In the genomic region with DNA sequence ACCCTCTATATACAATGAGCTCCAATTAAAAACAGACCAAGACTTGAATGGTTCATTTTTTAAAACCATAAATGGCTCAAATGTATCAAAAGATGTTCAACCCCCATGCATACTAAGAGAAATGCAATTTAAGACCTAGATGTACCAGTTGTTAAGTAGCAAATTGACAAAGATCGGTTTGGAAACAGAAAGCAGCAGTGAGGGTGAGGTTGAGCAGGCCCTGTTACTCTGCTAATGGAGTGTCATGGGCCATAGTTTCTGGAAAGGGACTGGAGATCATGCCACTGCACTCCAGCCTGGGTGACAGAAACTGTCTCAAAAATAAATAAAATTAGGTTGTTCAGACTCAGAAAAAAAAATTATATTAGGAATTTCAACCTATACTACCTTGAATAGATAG, we compare ENCODE assay signal across 21 cellular contexts. TPM values are rescaled to one million over a fixed set of nuclear protein-coding genes. Genes with fewer than 3 reads are reported as not detected.
DNase-seq lines count a peak whose midpoint lies in the region; ATAC-seq and TF ChIP-seq lines count a peak whose summit lies in the region.
"Had no signal": no experiment of that assay in that cellular context is flagged by ENCODE, and none has a peak within 500 bp of the region (broad histone marks: within the 10 kb centered on the region; RNA-seq: fewer than 3 reads in every experiment).

No MANE protein-coding gene starts in this region.

- H3K4me1 ChIP-seq in Karpas-422 (ENCODE audit: low read length) (peaks cover 64% of the 10 kb centered on the region), gastrocnemius medialis (peaks cover 6 to 17% of the 10 kb centered on the region in 2 donors)
- H3K4me1 ChIP-seq: HAP-1 had no signal

- no peak for TF ChIP-seq POLR2A in gastrocnemius medialis (IDR thresholded peaks at IDR 0.05)

- H3K4me3 Mint-ChIP-seq in T-helper 1 cell treated with Interleukin-12 subunit alpha and Interleukin-12 subunit beta and Interleukin-4 antibody, amounts not matched to agents 30 μg/mL and 1 μg/mL, for 36 hours, result peak overlapping the region; percentile 23
- H3K4me3 Mint-ChIP-seq in mesothelial cell of epicardium, result no peak overlapping the region

- H4K20me1 ChIP-seq in Karpas-422 (ENCODE audit: insufficient read depth, low read depth, low read length), result peaks cover 8% of the 10 kb centered on the region; the same call in 1 of the 2 replicates

- H3K4me3 ChIP-seq in Karpas-422 (ENCODE audit: low read length) (no peak overlapping the region), gastrocnemius medialis (no peak overlapping the region)
- H3K4me3 ChIP-seq: coronary artery, HAP-1, ovary, tibial artery had no signal

- intact Hi-C loops in gastrocnemius medialis (cut with DNase I; ENCODE audit: low total_unique reads), result loop anchor here (10.0 kb wide), 1 partner anchor 53 kb away; no protein-coding TSS in a partner anchor

- ATAC-seq in activated naive CD4-positive, alpha-beta T cell treated with anti-CD3 and anti-CD28 coated beads, Interleukin-2, amount 50 U/mL, for 72 hours, result no peak
- ATAC-seq in gastrocnemius medialis, result no peak

- peak overlapping the region; percentile 78 for H3K4me2 ChIP-seq in Karpas-422 (ENCODE audit: low read depth, low read length, poor library complexity, severe bottlenecking)

- no peak for TF ChIP-seq CTCF in gastrocnemius medialis (IDR thresholded peaks at IDR 0.05 in 4 of 5, conservative IDR thresholded peaks at IDR 0.05 in 1 of 5)
- no peak for TF ChIP-seq CTCF in mesothelial cell of epicardium (IDR thresholded peaks at IDR 0.05; ENCODE audit: unreplicated experiment)

- H3K9me3 ChIP-seq in Karpas-422 (ENCODE audit: low read length), result no peaks in the 10 kb centered on the region
- H3K9me3 ChIP-seq in gastrocnemius medialis, result no peaks in the 10 kb centered on the region
- H3K9me3 ChIP-seq: BE2C, HAP-1, ovary, tibial artery had no signal

- H3K9me3 Mint-ChIP-seq in T-helper 1 cell treated with Interleukin-12 subunit alpha and Interleukin-12 subunit beta and Interleukin-4 antibody, amounts not matched to agents 30 μg/mL and 1 μg/mL, for 36 hours, result no peaks in the 10 kb centered on the region
- H3K9me3 Mint-ChIP-seq in activated naive CD4-positive, alpha-beta T cell treated with anti-CD3 and anti-CD28 coated beads, Interleukin-2, amount 50 U/mL, for 72 hours, result no peaks in the 10 kb centered on the region
- H3K9me3 Mint-ChIP-seq in mesothelial cell of epicardium, result peaks cover 5% of the 10 kb centered on the region

- no peak overlapping the region for H2AFZ ChIP-seq in Karpas-422 (ENCODE audit: low read length)

- H3K27me3 Mint-ChIP-seq in T-helper 1 cell treated with Interleukin-12 subunit alpha and Interleukin-12 subunit beta and Interleukin-4 antibody, amounts not matched to agents 30 μg/mL and 1 μg/mL, for 36 hours (ENCODE audit: low read depth), result no peaks in the 10 kb centered on the region
- H3K27me3 Mint-ChIP-seq in mesothelial cell of epicardium (ENCODE audit: low read depth), result no peaks in the 10 kb centered on the region

- no peaks in the 10 kb centered on the region for H3K9me2 ChIP-seq in Karpas-422 (replicated peaks; ENCODE audit: insufficient read depth, low read length)

- H3K27me3 ChIP-seq in Karpas-422 (ENCODE audit: low read length), result no peaks in the 10 kb centered on the region
- no peaks in the 10 kb centered on the region for H3K27me3 ChIP-seq in gastrocnemius medialis
- H3K27me3 ChIP-seq: BE2C, ovary, tibial artery had no signal

- DNase-seq in T-helper 1 cell (no peak), Karpas-422 (no peak), gastrocnemius medialis (no peak), NCI-H2171 treated with DMSO at 0.1 percent for 48 hours (lab: John Stamatoyannopoulos, UW) (no peak), DMS79 treated with DMSO at 0.1 percent for 48 hours (lab: John Stamatoyannopoulos, UW) (no peak), mesothelial cell of epicardium (ENCODE audit: low spot score in 2 of 2, unreplicated experiment in 2 of 2) (no peak)
- no peak for DNase-seq in activated naive CD4-positive, alpha-beta T cell treated with anti-CD3 and anti-CD28 coated beads, Interleukin-2, amount 50 U/mL, for 72 hours (ENCODE audit: low spot score in 2 of 2)
- DNase-seq: activated CD4-positive, alpha-beta T cell treated with anti-CD3 and anti-CD28 coated beads for 48 hours; BE2C; DMS153; NCI-H1930; NCI-H524; ovary; SIG-M5; stimulated activated CD4-positive, alpha-beta T cell treated with anti-CD3 and anti-CD28 coated beads, Interleukin-4, amount 100 ng/mL, for 1 hour had no signal

- H3K36me3 Mint-ChIP-seq in T-helper 1 cell treated with Interleukin-12 subunit alpha and Interleukin-12 subunit beta and Interleukin-4 antibody, amounts not matched to agents 30 μg/mL and 1 μg/mL, for 36 hours (ENCODE audit: low read depth), result peaks cover 29% of the 10 kb centered on the region
- H3K36me3 Mint-ChIP-seq in activated naive CD4-positive, alpha-beta T cell treated with anti-CD3 and anti-CD28 coated beads, Interleukin-2, amount 50 U/mL, for 72 hours, result peaks cover 11 to 55% of the 10 kb centered on the region in 2 donors
- peaks cover 14% of the 10 kb centered on the region for H3K36me3 Mint-ChIP-seq in mesothelial cell of epicardium

- in situ Hi-C loops in gastrocnemius medialis (cut with MboI; ENCODE audit: low sequenced_read_pairs in 4 of 4), result no loop called here

- H3K4me1 Mint-ChIP-seq in T-helper 1 cell treated with Interleukin-12 subunit alpha and Interleukin-12 subunit beta and Interleukin-4 antibody, amounts not matched to agents 30 μg/mL and 1 μg/mL, for 36 hours (ENCODE audit: low read depth), result peaks cover 50% of the 10 kb centered on the region
- H3K4me1 Mint-ChIP-seq in mesothelial cell of epicardium, result peaks cover 16% of the 10 kb centered on the region

- peak overlapping the region; percentile 62 for H3K27ac Mint-ChIP-seq in T-helper 1 cell treated with Interleukin-12 subunit alpha and Interleukin-12 subunit beta and Interleukin-4 antibody, amounts not matched to agents 30 μg/mL and 1 μg/mL, for 36 hours
- H3K27ac Mint-ChIP-seq in activated naive CD4-positive, alpha-beta T cell treated with anti-CD3 and anti-CD28 coated beads, Interleukin-2, amount 50 U/mL, for 72 hours, result peak overlapping the region; percentile 94 to 96
- no peak overlapping the region for H3K27ac Mint-ChIP-seq in mesothelial cell of epicardium

- peak overlapping the region; percentile 92 for H3K27ac ChIP-seq in Karpas-422 (ENCODE audit: low read length)
- peak overlapping the region in 3 of 4 donors; percentile 72 to 83 (median 80) for H3K27ac ChIP-seq in gastrocnemius medialis
- H3K27ac ChIP-seq: 22Rv1, coronary artery, HL-60, ovary, tibial artery had no signal

- H3K9ac ChIP-seq in Karpas-422 (ENCODE audit: low read length), result peak overlapping the region; percentile 21; the same call in 1 of the 2 replicates

- H3K36me3 ChIP-seq in Karpas-422 (ENCODE audit: insufficient read depth, low read length) (peaks cover 7% of the 10 kb centered on the region), gastrocnemius medialis (no peaks in the 10 kb centered on the region)
- H3K36me3 ChIP-seq: HAP-1, ovary had no signal

- peaks cover 88% of the 10 kb centered on the region for H3K79me2 ChIP-seq in Karpas-422 (ENCODE audit: low read length)

RNA-seq across cellular contexts. Expression of a gene that starts 55.0 kb away (rescaled TPM):
- total RNA-seq in Karpas-422 (2014; rRNA removed; shearing (Covaris generic); ENCODE audit: low replicate concordance), result 205 and 280 TPM in 2 replicates
- total RNA-seq in activated naive CD4-positive, alpha-beta T cell treated with anti-CD3 and anti-CD28 coated beads, Interleukin-2, amount 50 U/mL, for 72 hours, result 100 to 1,000 TPM; 183 to 199 TPM
- total RNA-seq in gastrocnemius medialis (10 to 100 TPM; 13.3 to 30.0 (median 17.9) TPM), mesothelial cell of epicardium (48.3 to 52.4 TPM (median 49.9 TPM) in 3 replicates)
